In genomic region chr13:106561551-106562170, GRCh38 we compare ENCODE assay signal across 7 cellular contexts.
A peak's percentile ranks its signal among the peaks of the same experiment; 100 is the strongest.
DNase-seq lines count a peak whose midpoint lies in the region; ATAC-seq lines count a peak whose summit lies in the region.

No MANE protein-coding gene starts in this region.

- ATAC-seq in GM19351 (IDR thresholded peaks at IDR 0.05; ENCODE audit: unreplicated experiment): peak; percentile 83
- peak; percentile 69 for ATAC-seq in HG03103 (IDR thresholded peaks at IDR 0.05; ENCODE audit: low read depth, unreplicated experiment)

- DNase-seq in activated T-cell treated with anti-CD3 and anti-CD28 coated beads for 4 hours (peak; percentile 21), islet precursor cell (peak; percentile 56), NCI-H345 (lab: John Stamatoyannopoulos, UW) (no peak), RPMI8226 (no peak)
- DNase-seq in stimulated activated CD8-positive, alpha-beta memory T cell treated with anti-CD3 and anti-CD28 coated beads, Interleukin-15, amount 100 ng/mL, for 48 hours (ENCODE audit: low read depth in 2 of 2): peak; percentile 26 to 53

Comparison
In these comparisons a context has a peak if more than half of its experiments do, and no peak if none do; other contexts are left out.
1. DNase-seq: peak in activated T-cell treated with anti-CD3 and anti-CD28 coated beads for 4 hours (single experiment), islet precursor cell (single experiment) and stimulated activated CD8-positive, alpha-beta memory T cell treated with anti-CD3 and anti-CD28 coated beads, Interleukin-15, amount 100 ng/mL, for 48 hours (2 of 2); none in NCI-H345 (single experiment) and RPMI8226 (single experiment).